Comparison of ENCODE assay signal across 17 cellular contexts in genomic region chr20:58877374-58878360, GRCh38. TPM values are rescaled to one million over a fixed set of nuclear protein-coding genes. Genes with fewer than 3 reads are reported as not detected.
A peak's percentile ranks its signal among the peaks of the same experiment; 100 is the strongest.
DNase-seq lines count a peak whose midpoint lies in the region; ATAC-seq and TF ChIP-seq lines count a peak whose summit lies in the region.
"Had no signal": no experiment of that assay in that cellular context is flagged by ENCODE, and none has a peak within 500 bp of the region (broad histone marks: within the 10 kb centered on the region; RNA-seq: fewer than 3 reads in every experiment).

No MANE protein-coding gene starts in this region.

- no peak overlapping the region for H3K4me3 ChIP-seq in vagina
- H3K4me3 ChIP-seq: cardiac muscle cell, GM12878, heart right ventricle, left ventricle myocardium inferior, sigmoid colon had no signal

- in situ Hi-C loops in GM13977 (cut with MboI; ENCODE audit: low pct_unique_long_range_greater_than_20kb, low sequenced_read_pairs, unreplicated experiment) = no loop called here

- H3K9me3 ChIP-seq in vagina = no peaks in the 10 kb centered on the region
- H3K9me3 ChIP-seq: heart right ventricle, left ventricle myocardium inferior, sigmoid colon had no signal

- H3K27ac ChIP-seq in vagina = no peak overlapping the region
- H3K27ac ChIP-seq: cardiac muscle cell, heart right ventricle, left ventricle myocardium inferior, sigmoid colon, VCaP had no signal

- H3K4me3 Mint-ChIP-seq in T-helper 1 cell treated with Interleukin-12 subunit alpha and Interleukin-12 subunit beta and Interleukin-4 antibody, amounts not matched to agents 30 μg/mL and 1 μg/mL, for 36 hours = peak overlapping the region; percentile 38
- H3K4me3 Mint-ChIP-seq in endothelial cell (ENCODE audit: unreplicated experiment) = peak overlapping the region; percentile 22
- H3K4me3 Mint-ChIP-seq: nephron progenitor cell had no signal

- no peaks in the 10 kb centered on the region for H3K27me3 ChIP-seq in vagina
- H3K27me3 ChIP-seq: cardiac muscle cell, heart right ventricle, sigmoid colon had no signal

- H3K4me1 ChIP-seq in vagina = no peaks in the 10 kb centered on the region
- H3K4me1 ChIP-seq: heart right ventricle, left ventricle myocardium inferior, sigmoid colon had no signal

- peaks cover 3% of the 10 kb centered on the region for H3K27me3 Mint-ChIP-seq in T-helper 1 cell treated with Interleukin-12 subunit alpha and Interleukin-12 subunit beta and Interleukin-4 antibody, amounts not matched to agents 30 μg/mL and 1 μg/mL, for 36 hours (ENCODE audit: low read depth)
- H3K27me3 Mint-ChIP-seq in endothelial cell (ENCODE audit: unreplicated experiment) = peaks cover 3% of the 10 kb centered on the region

- ATAC-seq in HG02571 (IDR thresholded peaks at IDR 0.05; ENCODE audit: unreplicated experiment) = no peak
- ATAC-seq: GM12878, heart right ventricle had no signal

- H3K36me3 ChIP-seq in vagina = no peaks in the 10 kb centered on the region
- H3K36me3 ChIP-seq: cardiac muscle cell, heart right ventricle, left ventricle myocardium inferior, sigmoid colon had no signal

- no peak for TF ChIP-seq POLR2A in vagina (IDR thresholded peaks at IDR 0.05)

- no peaks in the 10 kb centered on the region for H3K9me3 Mint-ChIP-seq in T-helper 1 cell treated with Interleukin-12 subunit alpha and Interleukin-12 subunit beta and Interleukin-4 antibody, amounts not matched to agents 30 μg/mL and 1 μg/mL, for 36 hours
- H3K9me3 Mint-ChIP-seq in endothelial cell (ENCODE audit: unreplicated experiment) = no peaks in the 10 kb centered on the region
- H3K9me3 Mint-ChIP-seq: nephron progenitor cell had no signal

- intact Hi-C loops in vagina (cut with DNase I) = no loop called here

- peaks cover 24% of the 10 kb centered on the region for H3K4me1 Mint-ChIP-seq in T-helper 1 cell treated with Interleukin-12 subunit alpha and Interleukin-12 subunit beta and Interleukin-4 antibody, amounts not matched to agents 30 μg/mL and 1 μg/mL, for 36 hours (ENCODE audit: low read depth)
- H3K4me1 Mint-ChIP-seq in endothelial cell (ENCODE audit: unreplicated experiment) = peaks cover 42% of the 10 kb centered on the region

- H3K27ac Mint-ChIP-seq in T-helper 1 cell treated with Interleukin-12 subunit alpha and Interleukin-12 subunit beta and Interleukin-4 antibody, amounts not matched to agents 30 μg/mL and 1 μg/mL, for 36 hours = peak overlapping the region; percentile 84
- H3K27ac Mint-ChIP-seq in endothelial cell (ENCODE audit: unreplicated experiment) = peak overlapping the region; percentile 93

- peak in 4 of 6 experiments; percentile 33 to 58 (median 49) for DNase-seq in stimulated activated naive CD4-positive, alpha-beta T cell (lab: John Stamatoyannopoulos, UW)
- no peak for DNase-seq in stimulated activated naive CD4-positive, alpha-beta T cell treated with Interleukin-2 at 50 U/mL for 16 hours (lab: John Stamatoyannopoulos, UW)
- DNase-seq in endothelial cell (ENCODE audit: low spot score) (no peak), vagina (ENCODE audit: extremely low spot score in 2 of 2) (peak; percentile 34 to 64), GM13977 (ENCODE audit: low spot score) (no peak), UCSD-AML1 (lab: John Stamatoyannopoulos, UW; ENCODE audit: unreplicated experiment) (no peak)
- DNase-seq: AML-193, EL, heart right ventricle, left ventricle myocardium inferior, nephron progenitor cell, sigmoid colon had no signal

- TF ChIP-seq CTCF in endothelial cell (IDR thresholded peaks at IDR 0.05; ENCODE audit: unreplicated experiment) (no peak), vagina (IDR thresholded peaks at IDR 0.05) (no peak), GM13977 (IDR thresholded peaks at IDR 0.05; ENCODE audit: extremely low read depth, insufficient read depth, missing control alignments) (no peak)

- H3K36me3 Mint-ChIP-seq in T-helper 1 cell treated with Interleukin-12 subunit alpha and Interleukin-12 subunit beta and Interleukin-4 antibody, amounts not matched to agents 30 μg/mL and 1 μg/mL, for 36 hours (ENCODE audit: low read depth) = peaks cover 4% of the 10 kb centered on the region
- H3K36me3 Mint-ChIP-seq in endothelial cell (ENCODE audit: low read depth, unreplicated experiment) = no peaks in the 10 kb centered on the region

RNA-seq across cellular contexts. Expression of gene GNAS, which starts 25.2 kb away (rescaled TPM):
- 1,989 TPM for total RNA-seq in endothelial cell (ENCODE audit: unreplicated experiment)
- 875 TPM for total RNA-seq in vagina

RNA-seq across cellular contexts. Expression of gene GNAS-AS1, which starts 27.0 kb away (rescaled TPM):
- total RNA-seq in endothelial cell (ENCODE audit: unreplicated experiment) (4.9 TPM), vagina (not detected)

Comparison
In these comparisons a context has a peak if more than half of its experiments do, and no peak if none do; other contexts are left out.
1. DNase-seq: peak in stimulated activated naive CD4-positive, alpha-beta T cell (4 of 6) and vagina (2 of 2); none in stimulated activated naive CD4-positive, alpha-beta T cell treated with Interleukin-2 at 50 U/mL for 16 hours (single experiment), endothelial cell (single experiment), GM13977 (single experiment) and UCSD-AML1 (single experiment).